ENCODE assay signal across 1 cellular context in genomic region chr12:113398346-113399290, GRCh38.
TF ChIP-seq lines count a peak whose summit lies in the region.

No MANE protein-coding gene starts in this region.

TF ChIP-seq in K562, 482 proteins besides CTCF, POLR2A, EP300 and RAD21:
- TF ChIP-seq NCOA4 (IDR thresholded peaks at IDR 0.05; ENCODE audit: partially characterized antibody) (no peak), FOXJ2 (tag; IDR thresholded peaks at IDR 0.05) (no peak), NFE2 (IDR thresholded peaks at IDR 0.05; ENCODE audit: low read depth) (no peak), KHSRP (IDR thresholded peaks at IDR 0.05) (no peak), ESRRA (IDR thresholded peaks at IDR 0.05; ENCODE audit: borderline replicate concordance, low read depth) (no peak), NCOA1 (IDR thresholded peaks at IDR 0.05; ENCODE audit: low read depth) (no peak), ZFP36 (IDR thresholded peaks at IDR 0.05; ENCODE audit: low read depth, low read length, partially characterized antibody) (peak; percentile 48)
